In the genomic region with DNA sequence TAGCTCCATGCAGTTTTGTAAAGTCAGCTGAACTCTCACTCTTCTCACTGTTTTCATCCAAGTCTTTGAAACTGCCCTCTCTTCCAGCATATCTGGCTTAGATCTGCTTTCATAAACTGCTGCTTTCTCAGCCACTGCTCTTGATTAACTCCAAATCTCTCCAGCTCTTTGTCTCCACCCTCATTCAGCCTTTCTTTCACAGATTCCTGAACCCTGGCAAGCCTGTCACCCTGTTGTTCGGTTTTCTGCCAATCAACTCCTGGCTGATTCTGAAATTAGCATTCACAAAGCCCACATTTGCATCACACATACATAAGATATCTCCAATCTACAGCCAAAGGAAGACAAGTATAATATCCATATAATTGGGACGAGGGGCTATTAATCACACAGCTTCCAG, we compare ENCODE assay signal across 13 cellular contexts.
"Had no signal": no experiment of that assay in that cellular context is flagged by ENCODE, and none has a peak within 500 bp of the region (broad histone marks: within the 10 kb centered on the region; RNA-seq: fewer than 3 reads in every experiment).

No MANE protein-coding gene starts in this region.

- H3K27me3 ChIP-seq: hepatocyte, left lung, pancreas, stomach had no signal

- H3K9me3 ChIP-seq: pancreas, thoracic aorta had no signal

- H3K36me3 ChIP-seq: left lung, pancreas, stomach, thoracic aorta had no signal

- H3K4me1 ChIP-seq: left lung, pancreas, stomach had no signal

- FAIRE-seq: pancreas had no signal

- DNase-seq: activated CD4-positive, alpha-beta memory T cell treated with anti-CD3 and anti-CD28 coated beads for 36 hours; activated effector memory CD4-positive, alpha-beta T cell treated with anti-CD3 and anti-CD28 coated beads, Interleukin-2, amount 50 U/mL, for 16 hours; activated T-cell treated with anti-CD3 and anti-CD28 coated beads, Interleukin-2, amount 50 U/mL, for 4 hours; amygdala; dermis blood vessel endothelial cell; islet precursor cell; left lung; pancreas; stomach; T1000 had no signal

- H3K4me2 ChIP-seq: hepatocyte had no signal

- H3K4me3 ChIP-seq: hepatocyte, left lung, pancreas, skin epidermis, stomach, thoracic aorta had no signal

- H2AFZ ChIP-seq: hepatocyte had no signal

- H3K27ac ChIP-seq: hepatocyte, left lung, pancreas, skin epidermis, stomach, thoracic aorta had no signal

- H3K79me2 ChIP-seq: hepatocyte had no signal
